In genomic region chr19:37227996-37228395, GRCh38 we compare ENCODE assay signal across 8 cellular contexts. TPM values are rescaled to one million over a fixed set of nuclear protein-coding genes. Genes with fewer than 3 reads are reported as not detected.
DNase-seq lines count a peak whose midpoint lies in the region; ATAC-seq and TF ChIP-seq lines count a peak whose summit lies in the region.

No MANE protein-coding gene starts in this region.

- CTCF ChIA-PET in activated CD8-positive, alpha-beta memory T cell treated with anti-CD3 and anti-CD28 coated beads, Interleukin-2, amount 10 ng/mL, durations not matched to agents 7 days and 5 days (lab: Charles Lee) = no interaction called here

- H3K27ac Mint-ChIP-seq in activated CD8-positive, alpha-beta memory T cell treated with anti-CD3 and anti-CD28 coated beads, Interleukin-2, amount 10 ng/mL, durations not matched to agents 7 days and 5 days = no peak overlapping the region
- no peak overlapping the region for H3K27ac Mint-ChIP-seq in endothelial cell (ENCODE audit: unreplicated experiment)

- peaks cover 71% of the 10 kb centered on the region for H3K36me3 Mint-ChIP-seq in activated CD8-positive, alpha-beta memory T cell treated with anti-CD3 and anti-CD28 coated beads, Interleukin-2, amount 10 ng/mL, durations not matched to agents 7 days and 5 days
- H3K36me3 Mint-ChIP-seq in endothelial cell (ENCODE audit: low read depth, unreplicated experiment) = peaks cover 67% of the 10 kb centered on the region

- TF ChIP-seq CTCF in endothelial cell (IDR thresholded peaks at IDR 0.05; ENCODE audit: unreplicated experiment) = peak; percentile 68

- DNase-seq in activated CD8-positive, alpha-beta memory T cell treated with anti-CD3 and anti-CD28 coated beads for 24 hours = peak; percentile 59
- no peak for DNase-seq in activated CD8-positive, alpha-beta memory T cell treated with anti-CD3 and anti-CD28 coated beads, Interleukin-2, amount 10 ng/mL, durations not matched to agents 7 days and 5 days
- DNase-seq in OCI-M2 (lab: John Stamatoyannopoulos, UW; ENCODE audit: unreplicated experiment) (peak; percentile 83), endothelial cell (ENCODE audit: low spot score) (peak; percentile 30), RKO (ENCODE audit: low spot score) (no peak), DMS153 (lab: John Stamatoyannopoulos, UW) (no peak), germinal center (ENCODE audit: low spot score) (no peak)
- peak; percentile 3 for DNase-seq in stimulated activated naive CD4-positive, alpha-beta T cell treated with Interleukin-2 at 50 U/mL for 16 hours (lab: John Stamatoyannopoulos, UW)

- peaks cover 20% of the 10 kb centered on the region for H3K9me3 Mint-ChIP-seq in activated CD8-positive, alpha-beta memory T cell treated with anti-CD3 and anti-CD28 coated beads, Interleukin-2, amount 10 ng/mL, durations not matched to agents 7 days and 5 days (ENCODE audit: low read depth)
- peaks cover 22% of the 10 kb centered on the region for H3K9me3 Mint-ChIP-seq in endothelial cell (ENCODE audit: unreplicated experiment)

- no peak overlapping the region for H3K4me3 Mint-ChIP-seq in activated CD8-positive, alpha-beta memory T cell treated with anti-CD3 and anti-CD28 coated beads, Interleukin-2, amount 10 ng/mL, durations not matched to agents 7 days and 5 days
- H3K4me3 Mint-ChIP-seq in endothelial cell (ENCODE audit: unreplicated experiment) = peak overlapping the region; percentile 77

- H3K27me3 Mint-ChIP-seq in activated CD8-positive, alpha-beta memory T cell treated with anti-CD3 and anti-CD28 coated beads, Interleukin-2, amount 10 ng/mL, durations not matched to agents 7 days and 5 days = no peaks in the 10 kb centered on the region
- no peaks in the 10 kb centered on the region for H3K27me3 Mint-ChIP-seq in endothelial cell (ENCODE audit: unreplicated experiment)

- H3K4me1 Mint-ChIP-seq in activated CD8-positive, alpha-beta memory T cell treated with anti-CD3 and anti-CD28 coated beads, Interleukin-2, amount 10 ng/mL, durations not matched to agents 7 days and 5 days = no peaks in the 10 kb centered on the region
- H3K4me1 Mint-ChIP-seq in endothelial cell (ENCODE audit: unreplicated experiment) = no peaks in the 10 kb centered on the region

- no peak for ATAC-seq in activated CD8-positive, alpha-beta memory T cell treated with anti-CD3 and anti-CD28 coated beads, Interleukin-2, amount 10 ng/mL, durations not matched to agents 7 days and 5 days

RNA-seq across cellular contexts. Expression of gene ZNF383, which starts 10.0 kb away (rescaled TPM):
- total RNA-seq in activated CD8-positive, alpha-beta memory T cell treated with anti-CD3 and anti-CD28 coated beads, Interleukin-2, amount 10 ng/mL, durations not matched to agents 7 days and 5 days = 10 to 100 TPM in 1 of 2 experiments, 1 to 10 TPM in 1; 9.3 to 10.8 TPM
- 7.3 TPM for total RNA-seq in endothelial cell (ENCODE audit: unreplicated experiment)

RNA-seq across cellular contexts. Expression of gene ZNF585B, which starts 17.7 kb away (rescaled TPM):
- total RNA-seq in activated CD8-positive, alpha-beta memory T cell treated with anti-CD3 and anti-CD28 coated beads, Interleukin-2, amount 10 ng/mL, durations not matched to agents 7 days and 5 days = 10 to 100 TPM in 1 of 2 experiments, 1 to 10 TPM in 1; 8.4 to 14.8 TPM
- 18.1 TPM for total RNA-seq in endothelial cell (ENCODE audit: unreplicated experiment)

RNA-seq across cellular contexts. Expression of gene ZNF585A, which starts 55.5 kb away (rescaled TPM):
- total RNA-seq in activated CD8-positive, alpha-beta memory T cell treated with anti-CD3 and anti-CD28 coated beads, Interleukin-2, amount 10 ng/mL, durations not matched to agents 7 days and 5 days = 1 to 10 TPM; 6.8 to 9.8 TPM
- total RNA-seq in endothelial cell (ENCODE audit: unreplicated experiment) = 11.0 TPM

Comparison
In these comparisons a context has a peak if more than half of its experiments do, and no peak if none do; other contexts are left out.
1. DNase-seq: peak in activated CD8-positive, alpha-beta memory T cell treated with anti-CD3 and anti-CD28 coated beads for 24 hours (single experiment), OCI-M2 (single experiment), endothelial cell (single experiment) and stimulated activated naive CD4-positive, alpha-beta T cell treated with Interleukin-2 at 50 U/mL for 16 hours (single experiment); none in activated CD8-positive, alpha-beta memory T cell treated with anti-CD3 and anti-CD28 coated beads, Interleukin-2, amount 10 ng/mL, durations not matched to agents 7 days and 5 days (single experiment), RKO (single experiment), DMS153 (single experiment) and germinal center (single experiment).